20 cellular contexts compared by ENCODE assay signal in the genomic region with DNA sequence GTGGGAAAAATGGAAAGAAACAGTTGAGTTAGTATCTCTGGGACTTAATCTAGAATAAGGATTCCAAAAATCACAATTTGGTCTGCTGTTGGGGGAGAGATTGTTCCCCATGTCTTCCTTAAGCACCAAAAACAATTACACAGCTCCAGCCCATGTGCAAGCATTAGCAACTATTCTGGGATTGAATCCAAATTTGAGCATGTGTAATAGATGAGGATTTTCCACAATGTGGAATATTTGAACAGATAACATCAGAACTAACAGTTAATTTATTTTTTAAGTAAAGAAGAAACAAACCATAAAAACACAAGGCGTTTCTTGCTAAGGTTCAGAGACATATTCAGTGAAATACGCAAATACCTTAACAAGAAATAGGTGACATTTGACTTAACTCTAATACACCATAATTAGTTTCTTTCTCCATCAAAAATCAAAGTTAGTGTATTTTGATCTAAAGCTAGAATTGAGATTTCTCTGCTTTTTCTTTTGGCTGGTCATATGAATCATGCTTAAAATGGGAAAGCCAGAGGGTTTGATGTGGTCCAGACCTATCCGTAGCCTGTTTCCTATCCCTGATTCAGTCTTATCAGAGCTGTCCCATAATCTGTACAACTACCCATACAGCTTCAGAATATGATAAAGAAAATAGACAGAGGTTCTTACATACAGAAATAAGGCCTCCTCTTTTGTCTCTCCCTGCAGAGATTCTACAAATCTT.
A peak's percentile ranks its signal among the peaks of the same experiment; 100 is the strongest.
DNase-seq lines count a peak whose midpoint lies in the region; ATAC-seq and TF ChIP-seq lines count a peak whose summit lies in the region.
"Had no signal": no experiment of that assay in that cellular context is flagged by ENCODE, and none has a peak within 500 bp of the region (broad histone marks: within the 10 kb centered on the region; RNA-seq: fewer than 3 reads in every experiment).

No MANE protein-coding gene starts in this region.

- peak; percentile 25 for ATAC-seq in foreskin keratinocyte
- ATAC-seq in HG02870 (IDR thresholded peaks at IDR 0.05; ENCODE audit: unreplicated experiment) = no peak
- no peak for ATAC-seq in GM18870 (IDR thresholded peaks at IDR 0.05; ENCODE audit: unreplicated experiment)
- ATAC-seq: activated T-cell treated with anti-CD3 and anti-CD28 coated beads, Interleukin-2, amount 50 U/mL, for 4 hours; left lobe of liver; right lobe of liver had no signal

- H4K20me1 ChIP-seq in smooth muscle cell (ENCODE audit: low read depth) = no peaks in the 10 kb centered on the region

- no peak for TF ChIP-seq CTCF in astrocyte of the spinal cord (IDR thresholded peaks at IDR 0.05; ENCODE audit: low read depth, low read length)
- no peak for TF ChIP-seq CTCF in foreskin keratinocyte (conservative IDR thresholded peaks at IDR 0.05)
- no peak for TF ChIP-seq CTCF in smooth muscle cell (IDR thresholded peaks at IDR 0.05; ENCODE audit: borderline replicate concordance, insufficient read depth, poor library complexity, severe bottlenecking)

- in situ Hi-C loops in astrocyte of the spinal cord (cut with HindIII; ENCODE audit: low sequenced_read_pairs) = no loop called here

- no peaks in the 10 kb centered on the region for H3K36me3 ChIP-seq in smooth muscle cell (ENCODE audit: low read depth)
- H3K36me3 ChIP-seq: BE2C, brain microvascular endothelial cell, neutrophil, right lobe of liver had no signal

- H3K4me2 ChIP-seq in smooth muscle cell = peak overlapping the region; percentile 49

- H3K4me1 ChIP-seq in foreskin keratinocyte (no peaks in the 10 kb centered on the region), smooth muscle cell (ENCODE audit: low read depth) (peaks cover 4% of the 10 kb centered on the region)
- H3K4me1 ChIP-seq: BE2C, right lobe of liver had no signal

- H2AFZ ChIP-seq in smooth muscle cell (ENCODE audit: low read depth) = no peak overlapping the region

- no peak overlapping the region for H3K4me3 ChIP-seq in astrocyte of the spinal cord (ENCODE audit: low read depth, low read length)
- no peak overlapping the region for H3K4me3 ChIP-seq in smooth muscle cell
- H3K4me3 ChIP-seq: right lobe of liver had no signal

- H3K27ac ChIP-seq in foreskin keratinocyte (no peak overlapping the region), smooth muscle cell (ENCODE audit: low read depth) (peak overlapping the region; percentile 61)
- H3K27ac ChIP-seq: brain microvascular endothelial cell, neutrophil, right lobe of liver had no signal

- no peaks in the 10 kb centered on the region for H3K79me2 ChIP-seq in smooth muscle cell (ENCODE audit: low read depth)

- 34% methylated on average over 3 of the region's 3 CpGs for WGBS in smooth muscle cell (ENCODE audit: low lambda C conversion rate)

- H3K27me3 ChIP-seq in foreskin keratinocyte (no peaks in the 10 kb centered on the region), smooth muscle cell (ENCODE audit: low read depth) (no peaks in the 10 kb centered on the region)
- H3K27me3 ChIP-seq: BE2C, brain microvascular endothelial cell, neutrophil, right lobe of liver had no signal

- no peak overlapping the region for H3K9ac ChIP-seq in smooth muscle cell (ENCODE audit: low read depth)

- H3F3A ChIP-seq in smooth muscle cell (ENCODE audit: low read depth) = peaks cover 9% of the 10 kb centered on the region

- H3K9me3 ChIP-seq in smooth muscle cell (replicated peaks; ENCODE audit: low read depth) = no peaks in the 10 kb centered on the region
- H3K9me3 ChIP-seq: BE2C, neutrophil, right lobe of liver had no signal

- DNase-seq in HT1080 (ENCODE audit: low read depth) (peak; percentile 44), astrocyte of the spinal cord (ENCODE audit: low read depth, low spot score) (peak; percentile 68), foreskin keratinocyte (peak; percentile 26 to 49), smooth muscle cell (lab: John Stamatoyannopoulos, UW; ENCODE audit: unreplicated experiment) (no peak)
- no peak for DNase-seq in activated CD4-positive, alpha-beta T cell treated with anti-CD3 and anti-CD28 coated beads for 48 hours
- DNase-seq: activated CD4-positive, alpha-beta memory T cell treated with anti-CD3 and anti-CD28 coated beads, Interleukin-2, amount 10 ng/mL, durations not matched to agents 7 days and 5 days; activated naive CD4-positive, alpha-beta T cell treated with anti-CD3 and anti-CD28 coated beads, Interleukin-2, amount 50 U/mL, for 16 hours; activated T-cell treated with anti-CD3 and anti-CD28 coated beads, Interleukin-2, amount 50 U/mL, for 4 hours; BE2C; brain microvascular endothelial cell; foreskin melanocyte; NCI-H1417; NCI-H2171; NCI-H82; right lobe of liver; stimulated activated CD4-positive, alpha-beta T cell treated with anti-CD3 and anti-CD28 coated beads, Interleukin-2, amount 100 ng/mL, for 24 hours had no signal

Comparison
In these comparisons a context has a peak if more than half of its experiments do, and no peak if none do; other contexts are left out.
1. DNase-seq: peak in HT1080 (single experiment), astrocyte of the spinal cord (single experiment) and foreskin keratinocyte (2 of 2); none in smooth muscle cell (single experiment) and activated CD4-positive, alpha-beta T cell treated with anti-CD3 and anti-CD28 coated beads for 48 hours (single experiment).